9 cellular contexts compared by ENCODE assay signal in genomic region chr19:12137541-12137940, GRCh38. TPM values are rescaled to one million over a fixed set of nuclear protein-coding genes. Genes with fewer than 3 reads are reported as not detected.
DNase-seq lines count a peak whose midpoint lies in the region; ATAC-seq and TF ChIP-seq lines count a peak whose summit lies in the region.
"Had no signal": no experiment of that assay in that cellular context is flagged by ENCODE, and none has a peak within 500 bp of the region (broad histone marks: within the 10 kb centered on the region; RNA-seq: fewer than 3 reads in every experiment).

No MANE protein-coding gene starts in this region.

- CTCF ChIA-PET in AG04450 (lab: Charles Lee), result interaction anchor here (0.7 to 1.4 kb wide), 4 partner anchors 47 to 173 kb away, joined by 5 to 8 read pairs (median 7); no protein-coding TSS in a partner anchor

- H3K27me3 Mint-ChIP-seq in T-helper 1 cell treated with Interleukin-12 subunit alpha and Interleukin-12 subunit beta and Interleukin-4 antibody, amounts not matched to agents 30 μg/mL and 1 μg/mL, for 36 hours (ENCODE audit: low read depth), result no peaks in the 10 kb centered on the region

- POLR2A ChIA-PET in AG04450 (lab: Yijun Ruan, JAX), result interaction anchor here (0.7 kb wide), 2 partner anchors 19 to 654 kb away, joined by 4 to 8 read pairs; partner anchors contain the start of gene JUNB

- H3K27me3 ChIP-seq in AG04450 (ENCODE audit: control insufficient read depth, insufficient read depth, low read length) (no peaks in the 10 kb centered on the region), foreskin keratinocyte (no peaks in the 10 kb centered on the region), MG63 (no peaks in the 10 kb centered on the region)

- H3K4me3 ChIP-seq in AG04450 (ENCODE audit: low read depth, low read length), result no peak overlapping the region
- H3K4me3 ChIP-seq in GM12864 (ENCODE audit: low read depth, low read length), result no peak overlapping the region
- no peak overlapping the region for H3K4me3 ChIP-seq in MG63

- no peak overlapping the region for H3K27ac Mint-ChIP-seq in T-helper 1 cell treated with Interleukin-12 subunit alpha and Interleukin-12 subunit beta and Interleukin-4 antibody, amounts not matched to agents 30 μg/mL and 1 μg/mL, for 36 hours

- H3K9me3 Mint-ChIP-seq in T-helper 1 cell treated with Interleukin-12 subunit alpha and Interleukin-12 subunit beta and Interleukin-4 antibody, amounts not matched to agents 30 μg/mL and 1 μg/mL, for 36 hours, result peaks cover 30% of the 10 kb centered on the region

- no peak for ATAC-seq in foreskin keratinocyte
- no peak for ATAC-seq in GM21360 (IDR thresholded peaks at IDR 0.05; ENCODE audit: unreplicated experiment)

- peak overlapping the region; percentile 46 for H3K4me3 Mint-ChIP-seq in T-helper 1 cell treated with Interleukin-12 subunit alpha and Interleukin-12 subunit beta and Interleukin-4 antibody, amounts not matched to agents 30 μg/mL and 1 μg/mL, for 36 hours

- H3K36me3 Mint-ChIP-seq in T-helper 1 cell treated with Interleukin-12 subunit alpha and Interleukin-12 subunit beta and Interleukin-4 antibody, amounts not matched to agents 30 μg/mL and 1 μg/mL, for 36 hours (ENCODE audit: low read depth), result peaks cover 53% of the 10 kb centered on the region

- peaks cover 23% of the 10 kb centered on the region for H3K4me1 Mint-ChIP-seq in T-helper 1 cell treated with Interleukin-12 subunit alpha and Interleukin-12 subunit beta and Interleukin-4 antibody, amounts not matched to agents 30 μg/mL and 1 μg/mL, for 36 hours (ENCODE audit: low read depth)

- H3K27ac ChIP-seq in AG04450 (ENCODE audit: low read depth, low read length), result peak overlapping the region; percentile 11
- H3K27ac ChIP-seq in foreskin keratinocyte, result no peak overlapping the region

- DNase-seq in AG04450 (ENCODE audit: low read depth, low spot score) (no peak), GM12864 (ENCODE audit: low read depth) (no peak), foreskin keratinocyte (no peak), amniotic stem cell (lab: John Stamatoyannopoulos, UW) (no peak), NCI-H2171 (lab: John Stamatoyannopoulos, UW) (no peak), MG63 (no peak)
- DNase-seq: NCI-H524 treated with DMSO at 0.1 percent for 48 hours had no signal

- H3K9me3 ChIP-seq in AG04450 (ENCODE audit: control insufficient read depth, insufficient read depth, low read length) (peaks cover 49% of the 10 kb centered on the region), MG63 (peaks cover 60% of the 10 kb centered on the region)

- peaks cover 75% of the 10 kb centered on the region for H3K36me3 ChIP-seq in MG63

- TF ChIP-seq CTCF in AG04450 (IDR thresholded peaks at IDR 0.05; ENCODE audit: low read depth, low read length) (no peak), GM12864 (IDR thresholded peaks at IDR 0.05; ENCODE audit: low read depth, low read length, missing control alignments) (peak; percentile 53), foreskin keratinocyte (conservative IDR thresholded peaks at IDR 0.05) (peak; percentile 51)

- H3K4me1 ChIP-seq in foreskin keratinocyte, result peaks cover 12% of the 10 kb centered on the region

RNA-seq across cellular contexts. Expression of gene ZNF20, which starts 2.6 kb away (rescaled TPM):
- polyA plus RNA-seq in AG04450 (2011; rRNA removed) (2.4 and 2.7 TPM in 2 replicates), foreskin keratinocyte (1.2 and 1.3 TPM in 2 replicates)
- polyA minus RNA-seq in AG04450 (2011; rRNA and poly(A)+ RNA removed), result 3.9 and 6.9 TPM in 2 replicates
- total RNA-seq in foreskin keratinocyte, result 4.4 and 5.5 TPM in 2 replicates
- total RNA-seq in MG63 (2014; rRNA removed; shearing (Covaris generic); ENCODE audit: low replicate concordance), result 7.5 and 36.6 TPM in 2 replicates

RNA-seq across cellular contexts. Expression of gene ZNF625, which starts 19.0 kb away (rescaled TPM):
- polyA plus RNA-seq in AG04450 (2011; rRNA removed) (3.3 and 3.4 TPM in 2 replicates), foreskin keratinocyte (1.9 and 2.5 TPM in 2 replicates)
- 9.8 and 16.3 TPM in 2 replicates for polyA minus RNA-seq in AG04450 (2011; rRNA and poly(A)+ RNA removed)
- 6.6 and 6.7 TPM in 2 replicates for total RNA-seq in foreskin keratinocyte
- total RNA-seq in MG63 (2014; rRNA removed; shearing (Covaris generic); ENCODE audit: low replicate concordance), result 5.3 and 12.4 TPM in 2 replicates

RNA-seq across cellular contexts. Expression of gene ZNF136, which starts 25.4 kb away (rescaled TPM):
- 3.5 and 4.0 TPM in 2 replicates for polyA plus RNA-seq in AG04450 (2011; rRNA removed)
- polyA minus RNA-seq in AG04450 (2011; rRNA and poly(A)+ RNA removed), result 4.4 and 5.0 TPM in 2 replicates
- 3.8 TPM in 2 replicates for total RNA-seq in foreskin keratinocyte
- polyA plus RNA-seq in foreskin keratinocyte, result 0.82 and 0.84 TPM in 2 replicates
- total RNA-seq in MG63 (2014; rRNA removed; shearing (Covaris generic); ENCODE audit: low replicate concordance), result 5.1 and 15.1 TPM in 2 replicates
